ENCODE assay signal across 18 cellular contexts in genomic region chr22:22547692-22548348, GRCh38. TPM values are rescaled to one million over a fixed set of nuclear protein-coding genes. Genes with fewer than 3 reads are reported as not detected.
A peak's percentile ranks its signal among the peaks of the same experiment; 100 is the strongest.
DNase-seq lines count a peak whose midpoint lies in the region; ATAC-seq and TF ChIP-seq lines count a peak whose summit lies in the region.
"Had no signal": no experiment of that assay in that cellular context is flagged by ENCODE, and none has a peak within 500 bp of the region (broad histone marks: within the 10 kb centered on the region; RNA-seq: fewer than 3 reads in every experiment).

No MANE protein-coding gene starts in this region.

- no peaks in the 10 kb centered on the region for H3K79me1 ChIP-seq in H9 (ENCODE audit: insufficient read depth, low read depth, low read length, poor library complexity, severe bottlenecking)

- H3K9ac ChIP-seq in SK-N-SH (no peak overlapping the region), H9 (ENCODE audit: extremely low read depth, insufficient read length, low read length) (no peak overlapping the region)

- H3K4me1 ChIP-seq in SK-N-SH (ENCODE audit: control insufficient read depth in 1 of 2, insufficient read depth in 2 of 2, low read depth in 1 of 2, low read length in 1 of 2) = peaks cover 0 to 15% of the 10 kb centered on the region in 2 experiments; a peak in 2 of 4 replicates
- no peaks in the 10 kb centered on the region for H3K4me1 ChIP-seq in H9 (ENCODE audit: insufficient read depth, low read length)

- H4K5ac ChIP-seq in H9 (ENCODE audit: insufficient read length, low read depth, low read length) = no peak overlapping the region

- H4K20me1 ChIP-seq in SK-N-SH (ENCODE audit: insufficient read depth) (peaks cover 59% of the 10 kb centered on the region), H9 (ENCODE audit: control insufficient read depth, insufficient read depth, insufficient read length) (no peaks in the 10 kb centered on the region)

- no peak overlapping the region for H2BK15ac ChIP-seq in H9 (ENCODE audit: low read depth, low read length)

- H3K27ac ChIP-seq in SK-N-SH (ENCODE audit: low read depth in 2 of 2, low read length in 1 of 2) (no peak overlapping the region), H9 (ENCODE audit: insufficient read length, low read depth, low read length) (no peak overlapping the region)
- H3K27ac ChIP-seq: SK-N-MC had no signal

- no peaks in the 10 kb centered on the region; a peak in 1 of 5 replicates for H3K9me3 Mint-ChIP-seq in H9
- H3K9me3 Mint-ChIP-seq: CD4-positive, CD25-positive, alpha-beta regulatory T cell had no signal

- peaks cover 97% of the 10 kb centered on the region for H3K27me3 Mint-ChIP-seq in H9 (ENCODE audit: low read depth)

- H3K27me3 ChIP-seq in SK-N-SH (ENCODE audit: insufficient read depth) = no peaks in the 10 kb centered on the region
- H3K27me3 ChIP-seq in H9 (ENCODE audit: insufficient read depth, low read length) = peaks cover 35% of the 10 kb centered on the region; the same call in 1 of the 2 replicates

- no peaks in the 10 kb centered on the region for H3K9me2 ChIP-seq in SK-N-SH

- peaks cover 52 to 63% of the 10 kb centered on the region in 2 experiments for H3K36me3 ChIP-seq in SK-N-SH (replicated peaks in 1 of 2; ENCODE audit: control insufficient read depth in 1 of 2, insufficient read depth in 2 of 2, low read length in 1 of 2)

- DNase-seq in SK-N-SH (no peak), MV-4-11 (lab: John Stamatoyannopoulos, UW) (peak; percentile 65), SKM-1 (lab: John Stamatoyannopoulos, UW; ENCODE audit: unreplicated experiment) (peak; percentile 12), pons (ENCODE audit: low spot score) (peak; percentile 24), NCI-H2029 treated with DMSO at 0.1 percent for 48 hours (lab: John Stamatoyannopoulos, UW) (no peak), H9 (no peak)
- DNase-seq: CD4-positive, CD25-positive, alpha-beta regulatory T cell; HCEC 1CT; KG1; NCI-H187 treated with DMSO at 0.1 percent for 48 hours; NCI-H2171; NCI-H446; NCI-H69; T-helper 17 cell had no signal

- H2BK12ac ChIP-seq in H9 (ENCODE audit: insufficient read length, low read depth, low read length) = no peak overlapping the region

- no peak overlapping the region for H3K18ac ChIP-seq in H9 (ENCODE audit: insufficient read length, low read depth, low read length)

- CTCF ChIA-PET in SK-N-SH (lab: Yijun Ruan, JAX) = interaction anchor here (1.0 kb wide), 1 partner anchor 39 kb away, joined by 3 read pairs; no protein-coding TSS in a partner anchor

- WGBS in SK-N-SH (ENCODE audit: low lambda C conversion rate) = 92% methylated on average over 4 of the region's 4 CpGs
- no CpG with 5 or more reads among the region's 4 CpGs for WGBS in H9 (ENCODE audit: extremely low coverage, insufficient read length, low lambda C conversion rate)

- H3K23ac ChIP-seq in H9 (ENCODE audit: insufficient read length, low read depth, low read length) = no peak overlapping the region

- H3K56ac ChIP-seq in H9 (ENCODE audit: insufficient read length, low read depth, low read length) = no peak overlapping the region

- H3F3A ChIP-seq in SK-N-SH (replicated peaks; ENCODE audit: insufficient read depth) = peaks cover 29% of the 10 kb centered on the region

- TF ChIP-seq CTCF in SK-N-SH (IDR thresholded peaks at IDR 0.05) (no peak), H9 (conservative IDR thresholded peaks at IDR 0.05) (no peak)

- no peak overlapping the region for H3K27ac Mint-ChIP-seq in H9
- H3K27ac Mint-ChIP-seq: CD4-positive, CD25-positive, alpha-beta regulatory T cell; T-helper 17 cell had no signal

- no peak overlapping the region for H2BK5ac ChIP-seq in H9 (ENCODE audit: insufficient read length, low read length)

- H3T11ph ChIP-seq in H9 (ENCODE audit: low read length) = no peak overlapping the region

- no peak overlapping the region for H3K14ac ChIP-seq in H9 (ENCODE audit: insufficient read depth, low read length)

- TF ChIP-seq RAD21 in SK-N-SH (IDR thresholded peaks at IDR 0.05; ENCODE audit: low read length) = no peak

- H3K4me3 Mint-ChIP-seq in H9 = no peak overlapping the region
- H3K4me3 Mint-ChIP-seq: CD4-positive, CD25-positive, alpha-beta regulatory T cell; T-helper 17 cell had no signal

- H3K9me3 ChIP-seq in SK-N-SH (no peaks in the 10 kb centered on the region), H9 (ENCODE audit: control insufficient read depth, low read depth, low read length) (no peaks in the 10 kb centered on the region)

- no peaks in the 10 kb centered on the region for H3K4me1 Mint-ChIP-seq in H9
- H3K4me1 Mint-ChIP-seq: CD4-positive, CD25-positive, alpha-beta regulatory T cell had no signal

- no peaks in the 10 kb centered on the region for H3K36me3 Mint-ChIP-seq in H9 (ENCODE audit: insufficient read depth in 1 of 3, low read depth in 3 of 3)
- H3K36me3 Mint-ChIP-seq: CD4-positive, CD25-positive, alpha-beta regulatory T cell had no signal

- POLR2A ChIA-PET in SK-N-SH (lab: Yijun Ruan, JAX) = interaction anchor here (1.6 kb wide), 1 partner anchor 11 kb away, joined by 6 read pairs; the partner anchor contains the start of gene PRAME

- no peak overlapping the region for H4K91ac ChIP-seq in H9 (ENCODE audit: insufficient read length, low read depth, low read length)

- H3K4me2 ChIP-seq in SK-N-SH = no peak overlapping the region
- H3K4me2 ChIP-seq in H9 (ENCODE audit: insufficient read depth, insufficient read length, low read length) = no peak overlapping the region

- H3K79me2 ChIP-seq in SK-N-SH (ENCODE audit: insufficient read depth) (peaks cover 26% of the 10 kb centered on the region), H9 (ENCODE audit: insufficient read depth, low read length) (no peaks in the 10 kb centered on the region)

- no peak overlapping the region for H3K4ac ChIP-seq in H9 (ENCODE audit: low read depth, low read length)

- H3K4me3 ChIP-seq in SK-N-SH (ENCODE audit: low read depth in 2 of 2, low read length in 1 of 2) = no peak overlapping the region
- H3K4me3 ChIP-seq: SK-N-MC had no signal

- no peak overlapping the region for H2BK120ac ChIP-seq in H9 (ENCODE audit: low read depth, low read length, poor library complexity, severe bottlenecking)

- no peak overlapping the region for H2AFZ ChIP-seq in SK-N-SH (ENCODE audit: low read depth)
- no peak overlapping the region for H2AFZ ChIP-seq in H9 (ENCODE audit: low read length)

- no peak overlapping the region for H2AK5ac ChIP-seq in H9 (ENCODE audit: insufficient read length, low read length)

- H2BK20ac ChIP-seq in H9 (ENCODE audit: low read depth, low read length, poor library complexity, severe bottlenecking) = no peak overlapping the region

- no peak for ATAC-seq in SK-N-SH treated with all-trans-retinoic acid at 6 μM for 48 hours
- no peak for ATAC-seq in HG03565 (IDR thresholded peaks at IDR 0.05; ENCODE audit: unreplicated experiment)
- ATAC-seq: T-helper 17 cell had no signal

- H4K8ac ChIP-seq in H9 (replicated peaks; ENCODE audit: insufficient read length, low read depth, low read length) = no peak overlapping the region

- TF ChIP-seq EP300 in SK-N-SH (IDR thresholded peaks at IDR 0.05; ENCODE audit: borderline replicate concordance in 1 of 2, low read depth in 1 of 2, low read length in 1 of 2) = no peak

- no peaks in the 10 kb centered on the region for H3K23me2 ChIP-seq in H9 (ENCODE audit: insufficient read length, low read depth, low read length, poor library complexity, severe bottlenecking)

TF ChIP-seq in SK-N-SH, 30 proteins besides CTCF, POLR2A, EP300 and RAD21:
- TF ChIP-seq GATA2 (CRISPR knock-in tag; IDR thresholded peaks at IDR 0.05) (no peak), POLR2AphosphoS5 (IDR thresholded peaks at IDR 0.05; ENCODE audit: low read depth, low read length) (0 out of 2 replicates have a peak, but pooled peaks have one; percentile 7)

TF ChIP-seq in SK-N-SH treated with all-trans-retinoic acid at 6 μM for 48 hours, 23 proteins besides CTCF, POLR2A, EP300 and RAD21 (continues in another document):
- TF ChIP-seq ESRRG (CRISPR knock-in tag; IDR thresholded peaks at IDR 0.05) (no peak), ZFP3 (CRISPR knock-in tag; IDR thresholded peaks at IDR 0.05) (no peak), TOX (CRISPR knock-in tag; IDR thresholded peaks at IDR 0.05; ENCODE audit: borderline replicate concordance) (no peak), CSDC2 (CRISPR knock-in tag; IDR thresholded peaks at IDR 0.05) (no peak), PPARA (CRISPR knock-in tag; IDR thresholded peaks at IDR 0.05; ENCODE audit: borderline replicate concordance) (no peak), SNAI2 (CRISPR knock-in tag; IDR thresholded peaks at IDR 0.05) (no peak), ZNF70 (CRISPR knock-in tag; IDR thresholded peaks at IDR 0.05) (no peak), ARNTL (CRISPR knock-in tag; IDR thresholded peaks at IDR 0.05; ENCODE audit: borderline replicate concordance, low read depth) (no peak)

RNA-seq across cellular contexts. Expression of gene PRAME, which starts 11.2 kb away (rescaled TPM):
- 193 and 241 TPM in 2 replicates for polyA plus RNA-seq in SK-N-SH (2012; rRNA removed)
- polyA plus RNA-seq in SK-N-SH (2012; cell fraction: cytosol; rRNA removed) = 123 and 160 TPM in 2 replicates
- polyA plus RNA-seq in SK-N-SH (2012; cell fraction: nucleus; rRNA removed) = 488 and 508 TPM in 2 replicates
- 0.29 and 0.31 TPM in 2 replicates for total RNA-seq in H9 (2021)
- total RNA-seq: CD4-positive, CD25-positive, alpha-beta regulatory T cell; M059J; T-helper 17 cell had no signal
- polyA plus RNA-seq: CD4-positive, CD25-positive, alpha-beta regulatory T cell had no signal

RNA-seq across cellular contexts. Expression of gene ZNF280A, which starts 27.8 kb away (rescaled TPM):
- polyA plus RNA-seq in SK-N-SH (2012; rRNA removed) = not detected in 2 replicates
- polyA plus RNA-seq in SK-N-SH (2012; cell fraction: cytosol; rRNA removed) = not detected in 2 replicates
- polyA plus RNA-seq in SK-N-SH (2012; cell fraction: nucleus; rRNA removed) = not detected in 2 replicates
- total RNA-seq in H9 (2021) = 0.13 and 0.15 TPM in 2 replicates
- total RNA-seq: CD4-positive, CD25-positive, alpha-beta regulatory T cell; M059J; T-helper 17 cell had no signal
- polyA plus RNA-seq: CD4-positive, CD25-positive, alpha-beta regulatory T cell had no signal

RNA-seq across cellular contexts. Expression of gene ZNF280B, which starts 39.3 kb away (rescaled TPM):
- polyA plus RNA-seq in SK-N-SH (2012; rRNA removed) = 0.82 and 1.2 TPM in 2 replicates
- 1.1 TPM in 2 replicates for polyA plus RNA-seq in SK-N-SH (2012; cell fraction: cytosol; rRNA removed)
- polyA plus RNA-seq in SK-N-SH (2012; cell fraction: nucleus; rRNA removed) = 0.70 and 1.3 TPM in 2 replicates
- total RNA-seq in H9 (2021) = 8.2 and 9.2 TPM in 2 replicates

Comparison
In these comparisons a context has a peak if more than half of its experiments do, and no peak if none do; other contexts are left out.
1. DNase-seq: peak in MV-4-11 (single experiment), SKM-1 (single experiment) and pons (single experiment); none in SK-N-SH (single experiment), NCI-H2029 treated with DMSO at 0.1 percent for 48 hours (single experiment) and H9 (single experiment).